9 cellular contexts compared by ENCODE assay signal in the genomic region with DNA sequence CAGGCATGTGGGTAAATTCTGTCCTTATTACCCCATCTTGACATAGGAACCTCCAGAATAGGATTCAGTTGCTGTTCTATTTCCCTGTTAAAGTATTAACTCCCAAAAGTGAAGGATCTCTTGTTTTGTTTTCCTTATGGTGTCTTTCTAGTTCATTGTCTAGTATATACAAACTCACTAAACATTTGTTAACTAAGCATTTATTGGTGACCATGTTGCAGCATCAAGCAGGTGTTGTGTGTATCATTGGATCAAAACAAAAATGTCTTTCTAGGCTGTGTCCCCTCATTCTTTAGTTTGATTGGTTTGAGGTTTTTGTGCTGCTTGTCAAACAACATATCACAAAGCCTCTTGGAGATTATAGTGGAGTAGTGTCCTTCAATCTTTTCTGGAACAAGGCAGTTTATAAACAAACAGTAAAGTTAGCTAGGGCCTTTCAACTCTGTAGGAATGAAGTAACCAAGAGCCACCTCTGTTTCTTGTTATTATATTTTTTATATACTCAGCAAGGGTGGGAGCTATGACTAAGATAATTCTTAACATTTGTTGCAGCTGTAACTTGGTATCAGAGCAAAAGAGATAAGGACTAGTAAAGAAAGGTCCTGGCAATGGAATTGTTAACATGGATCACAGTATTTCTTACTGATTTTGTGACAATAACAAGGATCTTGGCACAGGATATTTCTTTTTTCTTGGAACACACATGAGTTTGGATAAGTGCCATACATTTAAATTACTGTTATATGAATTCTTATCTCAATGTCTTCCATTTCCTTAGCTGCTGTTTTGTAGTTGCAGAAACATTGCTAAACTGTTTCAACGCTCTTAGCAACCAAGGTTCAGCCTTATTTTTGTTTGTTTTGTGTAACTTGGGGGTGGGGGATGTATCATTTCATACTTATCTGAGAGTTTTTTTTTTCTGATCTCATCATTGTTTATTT. TPM values are rescaled to one million over a fixed set of nuclear protein-coding genes. Genes with fewer than 3 reads are reported as not detected.
DNase-seq lines count a peak whose midpoint lies in the region; ATAC-seq and TF ChIP-seq lines count a peak whose summit lies in the region.
"Had no signal": no experiment of that assay in that cellular context is flagged by ENCODE, and none has a peak within 500 bp of the region (broad histone marks: within the 10 kb centered on the region; RNA-seq: fewer than 3 reads in every experiment).

No MANE protein-coding gene starts in this region.

- CTCF ChIA-PET in T-cell (lab: Charles Lee): interaction anchor here in 1 of 2 donors (2.0 kb wide), 1 partner anchor 10 kb away, joined by 7 read pairs; no protein-coding TSS in a partner anchor

- H3K4me1 Mint-ChIP-seq in T-cell: peaks cover 19 to 42% (median 27%) of the 10 kb centered on the region in 3 donors
- peaks cover 2% of the 10 kb centered on the region for H3K4me1 Mint-ChIP-seq in nephron progenitor cell

- H3K9me3 Mint-ChIP-seq in T-cell (no peaks in the 10 kb centered on the region), nephron progenitor cell (no peaks in the 10 kb centered on the region)

- H3K27me3 Mint-ChIP-seq in T-cell: no peaks in the 10 kb centered on the region
- no peaks in the 10 kb centered on the region for H3K27me3 Mint-ChIP-seq in nephron progenitor cell (ENCODE audit: low read depth, poor library complexity)

- POLR2A ChIA-PET in T-cell (lab: Charles Lee): no interaction called here

- H3K36me3 Mint-ChIP-seq in T-cell: peaks cover 40% of the 10 kb centered on the region
- peaks cover 32% of the 10 kb centered on the region for H3K36me3 Mint-ChIP-seq in nephron progenitor cell (ENCODE audit: low read depth)

- peak in 1 of 4 experiments; percentile 34 for ATAC-seq in T-cell (replicated peaks in 1 of 4)
- ATAC-seq in omental fat pad (ENCODE audit: low FRiP score): peak; percentile 35

- DNase-seq in COR-L47 (lab: John Stamatoyannopoulos, UW): peak; percentile 1
- DNase-seq in T-cell: no peak
- peak; percentile 72 for DNase-seq in fibroblast of the conjunctiva (ENCODE audit: low read depth)
- no peak for DNase-seq in omental fat pad (ENCODE audit: low spot score)
- DNase-seq in nephron progenitor cell: no peak
- DNase-seq in DMS153 (lab: John Stamatoyannopoulos, UW): no peak
- no peak for DNase-seq in NCI-H345 treated with DMSO at 0.1 percent for 48 hours (lab: John Stamatoyannopoulos, UW; ENCODE audit: unreplicated experiment)
- DNase-seq in NCI-H1048 (lab: John Stamatoyannopoulos, UW): no peak
- DNase-seq: activated CD4-positive, alpha-beta T cell treated with anti-CD3 and anti-CD28 coated beads, Interleukin-2, amount 50 U/mL, for 48 hours had no signal

- H3K27ac Mint-ChIP-seq in T-cell: peak overlapping the region; percentile 54 to 71
- H3K27ac Mint-ChIP-seq in nephron progenitor cell: no peak overlapping the region

- H3K4me3 Mint-ChIP-seq in T-cell: no peak overlapping the region
- no peak overlapping the region for H3K4me3 Mint-ChIP-seq in nephron progenitor cell

- no peak for TF ChIP-seq CTCF in omental fat pad (IDR thresholded peaks at IDR 0.05)
- TF ChIP-seq CTCF in nephron progenitor cell (IDR thresholded peaks at IDR 0.05): no peak

RNA-seq across cellular contexts. Expression of a gene that starts 49.3 kb away (rescaled TPM):
- total RNA-seq in T-cell (10 to 100 TPM; 47.2 to 55.8 (median 53.4) TPM), omental fat pad (10 to 100 TPM; 25.7 to 47.0 (median 37.3) TPM)

Comparison
In these comparisons a context has a peak if more than half of its experiments do, and no peak if none do; other contexts are left out.
1. DNase-seq: peak in COR-L47 (single experiment) and fibroblast of the conjunctiva (single experiment); none in T-cell (0 of 34), omental fat pad (single experiment), nephron progenitor cell (single experiment), DMS153 (single experiment), NCI-H345 treated with DMSO at 0.1 percent for 48 hours (single experiment) and NCI-H1048 (single experiment).